8 cellular contexts compared by ENCODE assay signal in the genomic region with DNA sequence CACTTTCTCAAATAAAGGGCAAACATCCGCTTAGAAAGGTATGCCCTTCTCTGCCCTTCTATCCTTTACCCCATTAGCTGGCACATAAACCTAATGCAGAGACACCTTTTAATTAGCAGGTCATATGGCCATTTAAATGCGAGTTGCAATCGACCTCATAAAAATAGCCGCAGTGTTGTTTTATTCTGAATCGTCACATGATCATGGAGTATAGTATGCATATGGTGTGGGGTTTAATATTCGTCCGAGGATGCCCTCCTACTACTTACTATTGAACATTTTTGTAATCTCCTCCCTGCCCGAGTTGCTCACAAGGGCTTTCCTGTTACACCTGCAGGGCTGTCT.
DNase-seq lines count a peak whose midpoint lies in the region; ATAC-seq and TF ChIP-seq lines count a peak whose summit lies in the region.

No MANE protein-coding gene starts in this region.

- H3K4me3 Mint-ChIP-seq in activated B cell treated with CpG ODN at 0.5 μM for 24 hours, result peak overlapping the region; percentile 90

- H3K9me3 ChIP-seq in gastrocnemius medialis, result no peaks in the 10 kb centered on the region

- H3K36me3 ChIP-seq in GM06990 (ENCODE audit: control insufficient read depth, insufficient read depth, low read length), result peaks cover 4% of the 10 kb centered on the region; the same call in 1 of the 2 replicates
- H3K36me3 ChIP-seq in gastrocnemius medialis, result peaks cover 0 to 12% of the 10 kb centered on the region in 2 donors

- DNase-seq in GM06990 (ENCODE audit: extremely low read depth, insufficient read length) (no peak), activated B cell treated with CpG ODN at 0.5 μM for 24 hours (no peak), foreskin fibroblast (no peak), gastrocnemius medialis (no peak), DMS53 treated with DMSO at 0.1 percent for 48 hours (lab: John Stamatoyannopoulos, UW; ENCODE audit: unreplicated experiment) (no peak), HEK293T (ENCODE audit: extremely low spot score) (no peak)

- intact Hi-C loops in activated B cell treated with CpG ODN at 0.5 μM for 24 hours (cut with micrococcal nuclease), result loop anchor here (1.0 to 10.0 kb wide), 3 partner anchors 374 to 1047 kb away; a partner anchor contains a TSS
- intact Hi-C loops in gastrocnemius medialis (cut with DNase I; ENCODE audit: low total_unique reads), result loop anchor here (5.0 kb wide), 1 partner anchor 515 kb away; no protein-coding TSS in a partner anchor

- H3K27me3 Mint-ChIP-seq in activated B cell treated with CpG ODN at 0.5 μM for 24 hours, result no peaks in the 10 kb centered on the region

- H3K4me1 ChIP-seq in gastrocnemius medialis, result peaks cover 64 to 65% of the 10 kb centered on the region in 2 donors

- POLR2A ChIA-PET in activated B cell treated with CpG ODN at 0.5 μM for 24 hours (lab: Charles Lee), result interaction anchor here (0.7 to 3.0 kb wide), 3 partner anchors 70 to 147 kb away, joined by 3 to 15 read pairs (median 9); a partner anchor contains a TSS
- POLR2A ChIA-PET in HEK293T (lab: Yijun Ruan, JAX), result no interaction called here

- H3K27me3 ChIP-seq in GM06990 (replicated peaks; ENCODE audit: control insufficient read depth, insufficient read depth, low read length) (no peaks in the 10 kb centered on the region), gastrocnemius medialis (no peaks in the 10 kb centered on the region)

- no peak for TF ChIP-seq POLR2A in gastrocnemius medialis (IDR thresholded peaks at IDR 0.05)

- in situ Hi-C loops in gastrocnemius medialis (cut with MboI; ENCODE audit: low sequenced_read_pairs in 4 of 4), result loop anchor here (5.0 to 25.0 kb wide), 7 partner anchors 170 to 677 kb away; no protein-coding TSS in a partner anchor

- H3K4me3 ChIP-seq in GM06990 (replicated peaks; ENCODE audit: low read depth, low read length) (peak overlapping the region; percentile 68), foreskin fibroblast (ENCODE audit: low read depth in 1 of 2, low read length in 2 of 2) (peak overlapping the region; percentile 51 to 55), gastrocnemius medialis (peak overlapping the region; percentile 59 to 65 (median 64))

- H3K27ac ChIP-seq in gastrocnemius medialis, result peak overlapping the region; percentile 88 to 91 (median 90)

- TF ChIP-seq CTCF in GM06990 (IDR thresholded peaks at IDR 0.05; ENCODE audit: insufficient read depth, low read length, poor library complexity, severe bottlenecking) (no peak), activated B cell treated with CpG ODN at 0.5 μM for 24 hours (IDR thresholded peaks at IDR 0.05) (no peak), foreskin fibroblast (IDR thresholded peaks at IDR 0.05; ENCODE audit: low read depth, low read length) (no peak), gastrocnemius medialis (IDR thresholded peaks at IDR 0.05 in 4 of 5, conservative IDR thresholded peaks at IDR 0.05 in 1 of 5) (no peak)

- no peaks in the 10 kb centered on the region for H3K9me3 Mint-ChIP-seq in activated B cell treated with CpG ODN at 0.5 μM for 24 hours

- ATAC-seq in activated B cell treated with CpG ODN at 0.5 μM for 24 hours (ENCODE audit: low read depth), result peak; percentile 16
- ATAC-seq in gastrocnemius medialis, result no peak
- ATAC-seq in HG03342 (IDR thresholded peaks at IDR 0.05; ENCODE audit: unreplicated experiment), result no peak
- ATAC-seq in HG03571 (IDR thresholded peaks at IDR 0.05; ENCODE audit: unreplicated experiment), result no peak

- peaks cover 41% of the 10 kb centered on the region for H3K4me1 Mint-ChIP-seq in activated B cell treated with CpG ODN at 0.5 μM for 24 hours

- CTCF ChIA-PET in activated B cell treated with CpG ODN at 0.5 μM for 24 hours (lab: Charles Lee), result interaction anchor here (1.0 to 3.5 kb wide), 16 partner anchors 11 to 1041 kb away, joined by 3 to 101 read pairs (median 5); a partner anchor contains a TSS
- CTCF ChIA-PET in HEK293T (lab: Yijun Ruan, JAX), result interaction anchor here (0.9 to 1.6 kb wide), 2 partner anchors 16 to 83 kb away, joined by 5 to 6 read pairs; no protein-coding TSS in a partner anchor

- H3K36me3 Mint-ChIP-seq in activated B cell treated with CpG ODN at 0.5 μM for 24 hours (ENCODE audit: low read depth), result peaks cover 36% of the 10 kb centered on the region

- H3K27ac Mint-ChIP-seq in activated B cell treated with CpG ODN at 0.5 μM for 24 hours, result peak overlapping the region; percentile 89

TF ChIP-seq in HEK293T, 16 proteins besides CTCF, POLR2A, EP300 and RAD21:
- no peak for TF ChIP-seq TARDBP (IDR thresholded peaks at IDR 0.05)
- TF ChIP-seq FOXM1 (IDR thresholded peaks at IDR 0.05; ENCODE audit: borderline replicate concordance), result no peak
